ENCODE assay signal across 18 cellular contexts in genomic region chr16:57619133-57619605, GRCh38. TPM values are rescaled to one million over a fixed set of nuclear protein-coding genes. Genes with fewer than 3 reads are reported as not detected.
DNase-seq lines count a peak whose midpoint lies in the region; ATAC-seq, FAIRE-seq and TF ChIP-seq lines count a peak whose summit lies in the region.
"Had no signal": no experiment of that assay in that cellular context is flagged by ENCODE, and none has a peak within 500 bp of the region (broad histone marks: within the 10 kb centered on the region; RNA-seq: fewer than 3 reads in every experiment).

No MANE protein-coding gene starts in this region.

- DNase-seq in activated CD8-positive, alpha-beta T cell treated with anti-CD3 and anti-CD28 coated beads, Interleukin-2, amount 10 ng/mL, durations not matched to agents 7 days and 5 days = no peak
- DNase-seq in activated CD8-positive, alpha-beta T cell treated with anti-CD3 and anti-CD28 coated beads for 36 hours = no peak
- DNase-seq in body of pancreas (no peak), kidney (peak; percentile 62), RCC 7860 (ENCODE audit: low spot score) (no peak), glomerular visceral epithelial cell (ENCODE audit: extremely low spot score) (no peak), HCEC 1CT (no peak)
- no peak for DNase-seq in stimulated activated effector memory CD8-positive, alpha-beta T cell treated with anti-CD3 and anti-CD28 coated beads, Interleukin-12 subunit alpha, Interleukin-12 subunit beta, amount 100 ng/mL, for 72 hours (ENCODE audit: low spot score in 2 of 2)
- DNase-seq: activated CD4-positive, alpha-beta T cell treated with anti-CD3 and anti-CD28 coated beads for 1 hour; activated T-cell treated with anti-CD3 and anti-CD28 coated beads, Interleukin-2, amount 50 U/mL, for 1 hour; CD8-positive, alpha-beta T cell; foreskin fibroblast; HFFc6; stimulated activated CD4-positive, alpha-beta T cell treated with anti-CD3 and anti-CD28 coated beads, Interleukin-1b, Interleukin-23, amount 100 ng/mL, for 48 hours had no signal

- WGBS in body of pancreas, 2 donors = 52 to 60% methylated on average over 8 of the region's 8 CpGs

- CTCF ChIA-PET in activated CD8-positive, alpha-beta T cell treated with anti-CD3 and anti-CD28 coated beads, Interleukin-2, amount 10 ng/mL, durations not matched to agents 7 days and 5 days (lab: Charles Lee) = interaction anchor here (1.5 kb wide), 1 partner anchor 9 kb away, joined by 3 read pairs; no protein-coding TSS in a partner anchor
- CTCF ChIA-PET in activated CD8-positive, alpha-beta T cell treated with anti-CD3 and anti-CD28 coated beads for 36 hours (lab: Charles Lee) = interaction anchor here (1.2 to 1.5 kb wide), 2 partner anchors 29 to 43 kb away, joined by 4 read pairs; no protein-coding TSS in a partner anchor

- H3K9ac ChIP-seq in kidney (ENCODE audit: low read length in 2 of 2) = peak overlapping the region; percentile 49 to 74

- intact Hi-C loops in activated CD8-positive, alpha-beta T cell treated with anti-CD3 and anti-CD28 coated beads for 36 hours (cut with micrococcal nuclease) = no loop called here
- intact Hi-C loops in body of pancreas (cut with DNase I) (no loop called here), kidney (cut with DNase I) (no loop called here)

- H3K36me3 Mint-ChIP-seq in activated CD8-positive, alpha-beta T cell treated with anti-CD3 and anti-CD28 coated beads, Interleukin-2, amount 10 ng/mL, durations not matched to agents 7 days and 5 days (ENCODE audit: low read depth) = no peaks in the 10 kb centered on the region
- no peaks in the 10 kb centered on the region for H3K36me3 Mint-ChIP-seq in activated CD8-positive, alpha-beta T cell treated with anti-CD3 and anti-CD28 coated beads for 36 hours (ENCODE audit: low read depth)
- peaks cover 7% of the 10 kb centered on the region for H3K36me3 Mint-ChIP-seq in stimulated activated effector memory CD8-positive, alpha-beta T cell treated with anti-CD3 and anti-CD28 coated beads, Interleukin-12 subunit alpha, Interleukin-12 subunit beta, amount 100 ng/mL, for 72 hours
- H3K36me3 Mint-ChIP-seq: CD8-positive, alpha-beta T cell had no signal

- H3K4me3 Mint-ChIP-seq in activated CD8-positive, alpha-beta T cell treated with anti-CD3 and anti-CD28 coated beads, Interleukin-2, amount 10 ng/mL, durations not matched to agents 7 days and 5 days = no peak overlapping the region
- H3K4me3 Mint-ChIP-seq in activated CD8-positive, alpha-beta T cell treated with anti-CD3 and anti-CD28 coated beads for 36 hours = no peak overlapping the region
- no peak overlapping the region for H3K4me3 Mint-ChIP-seq in stimulated activated effector memory CD8-positive, alpha-beta T cell treated with anti-CD3 and anti-CD28 coated beads, Interleukin-12 subunit alpha, Interleukin-12 subunit beta, amount 100 ng/mL, for 72 hours
- H3K4me3 Mint-ChIP-seq: CD8-positive, alpha-beta T cell; HFFc6 had no signal

- H3K27me3 Mint-ChIP-seq in activated CD8-positive, alpha-beta T cell treated with anti-CD3 and anti-CD28 coated beads, Interleukin-2, amount 10 ng/mL, durations not matched to agents 7 days and 5 days (ENCODE audit: low read depth) = no peaks in the 10 kb centered on the region
- no peaks in the 10 kb centered on the region for H3K27me3 Mint-ChIP-seq in activated CD8-positive, alpha-beta T cell treated with anti-CD3 and anti-CD28 coated beads for 36 hours

- H3K36me3 ChIP-seq in body of pancreas (replicated peaks in 1 of 2; ENCODE audit: insufficient read depth in 1 of 2, low read depth in 2 of 2) (no peaks in the 10 kb centered on the region), kidney (ENCODE audit: control insufficient read depth in 1 of 2, insufficient read depth in 2 of 2, low read length in 2 of 2) (peaks cover 0 to 5% of the 10 kb centered on the region in 2 donors)

- TF ChIP-seq CTCF in activated CD8-positive, alpha-beta T cell treated with anti-CD3 and anti-CD28 coated beads for 36 hours (IDR thresholded peaks at IDR 0.05) = no peak
- no peak for TF ChIP-seq CTCF in body of pancreas (IDR thresholded peaks at IDR 0.05)
- no peak for TF ChIP-seq CTCF in kidney (IDR thresholded peaks at IDR 0.05; ENCODE audit: borderline replicate concordance, extremely low read depth, insufficient read depth)

- FAIRE-seq in kidney (lab: Jason Lieb, UNC) = no peak
- no peak for FAIRE-seq in RCC 7860 (lab: Jason Lieb, UNC)

- ATAC-seq in activated CD8-positive, alpha-beta T cell treated with anti-CD3 and anti-CD28 coated beads, Interleukin-2, amount 10 ng/mL, durations not matched to agents 7 days and 5 days = no peak
- no peak for ATAC-seq in activated CD8-positive, alpha-beta T cell treated with anti-CD3 and anti-CD28 coated beads for 36 hours
- no peak for ATAC-seq in body of pancreas
- no peak for ATAC-seq in stimulated activated effector memory CD8-positive, alpha-beta T cell treated with anti-CD3 and anti-CD28 coated beads, Interleukin-12 subunit alpha, Interleukin-12 subunit beta, amount 100 ng/mL, for 72 hours
- ATAC-seq: CD8-positive, alpha-beta T cell had no signal

- H3K4me1 ChIP-seq in body of pancreas (peaks cover 64% of the 10 kb centered on the region), kidney (ENCODE audit: control insufficient read depth in 1 of 2, insufficient read depth in 1 of 2, low read depth in 1 of 2, low read length in 2 of 2) (peaks cover 46 to 48% of the 10 kb centered on the region in 2 donors)

- no peaks in the 10 kb centered on the region for H3K27me3 ChIP-seq in body of pancreas

- H3K9me3 Mint-ChIP-seq in activated CD8-positive, alpha-beta T cell treated with anti-CD3 and anti-CD28 coated beads, Interleukin-2, amount 10 ng/mL, durations not matched to agents 7 days and 5 days (ENCODE audit: insufficient read depth) = no peaks in the 10 kb centered on the region
- H3K9me3 Mint-ChIP-seq in activated CD8-positive, alpha-beta T cell treated with anti-CD3 and anti-CD28 coated beads for 36 hours = no peaks in the 10 kb centered on the region
- H3K9me3 Mint-ChIP-seq in stimulated activated effector memory CD8-positive, alpha-beta T cell treated with anti-CD3 and anti-CD28 coated beads, Interleukin-12 subunit alpha, Interleukin-12 subunit beta, amount 100 ng/mL, for 72 hours = no peaks in the 10 kb centered on the region
- H3K9me3 Mint-ChIP-seq: CD8-positive, alpha-beta T cell; HFFc6 had no signal

- H3K27ac ChIP-seq in body of pancreas (peak overlapping the region; percentile 83 to 93 (median 90)), kidney (ENCODE audit: low read depth in 2 of 2, low read length in 2 of 2) (peak overlapping the region; percentile 91 to 99)
- H3K27ac ChIP-seq: HL-60 had no signal

- peak overlapping the region; percentile 60 for H3K27ac Mint-ChIP-seq in activated CD8-positive, alpha-beta T cell treated with anti-CD3 and anti-CD28 coated beads, Interleukin-2, amount 10 ng/mL, durations not matched to agents 7 days and 5 days
- H3K27ac Mint-ChIP-seq in activated CD8-positive, alpha-beta T cell treated with anti-CD3 and anti-CD28 coated beads for 36 hours = no peak overlapping the region
- peak overlapping the region; percentile 97 for H3K27ac Mint-ChIP-seq in stimulated activated effector memory CD8-positive, alpha-beta T cell treated with anti-CD3 and anti-CD28 coated beads, Interleukin-12 subunit alpha, Interleukin-12 subunit beta, amount 100 ng/mL, for 72 hours
- H3K27ac Mint-ChIP-seq: CD8-positive, alpha-beta T cell; HFFc6 had no signal

- H3K4me1 Mint-ChIP-seq in activated CD8-positive, alpha-beta T cell treated with anti-CD3 and anti-CD28 coated beads, Interleukin-2, amount 10 ng/mL, durations not matched to agents 7 days and 5 days (ENCODE audit: low read depth) = peaks cover 28% of the 10 kb centered on the region
- H3K4me1 Mint-ChIP-seq in activated CD8-positive, alpha-beta T cell treated with anti-CD3 and anti-CD28 coated beads for 36 hours (ENCODE audit: low read depth) = peaks cover 26% of the 10 kb centered on the region
- peaks cover 40% of the 10 kb centered on the region for H3K4me1 Mint-ChIP-seq in stimulated activated effector memory CD8-positive, alpha-beta T cell treated with anti-CD3 and anti-CD28 coated beads, Interleukin-12 subunit alpha, Interleukin-12 subunit beta, amount 100 ng/mL, for 72 hours

- TF ChIP-seq POLR2A in body of pancreas (IDR thresholded peaks at IDR 0.05) = no peak

- H3K9me3 ChIP-seq in body of pancreas (no peaks in the 10 kb centered on the region), kidney (ENCODE audit: control insufficient read depth in 1 of 2, low read length in 2 of 2) (no peaks in the 10 kb centered on the region)

- POLR2A ChIA-PET in activated CD8-positive, alpha-beta T cell treated with anti-CD3 and anti-CD28 coated beads, Interleukin-2, amount 10 ng/mL, durations not matched to agents 7 days and 5 days (lab: Charles Lee) = no interaction called here
- POLR2A ChIA-PET in activated CD8-positive, alpha-beta T cell treated with anti-CD3 and anti-CD28 coated beads for 36 hours (lab: Charles Lee) = interaction anchor here (1.2 kb wide), 2 partner anchors 10 to 18 kb away, joined by 3 read pairs; no protein-coding TSS in a partner anchor

- H3K4me3 ChIP-seq in body of pancreas = no peak overlapping the region
- peak overlapping the region in 1 of 2 donors; percentile 73 for H3K4me3 ChIP-seq in kidney (ENCODE audit: low read length in 2 of 2)

RNA-seq across cellular contexts. Expression of gene ADGRG1, which starts 9.3 kb away (rescaled TPM):
- total RNA-seq in activated CD8-positive, alpha-beta T cell treated with anti-CD3 and anti-CD28 coated beads, Interleukin-2, amount 10 ng/mL, durations not matched to agents 7 days and 5 days = 1 to 10 TPM; 3.3 to 3.7 TPM
- 1 to 10 TPM; 4.9 to 8.5 TPM for total RNA-seq in activated CD8-positive, alpha-beta T cell treated with anti-CD3 and anti-CD28 coated beads for 36 hours
- 10 to 100 TPM; 53.7 to 61.6 TPM for total RNA-seq in body of pancreas
- total RNA-seq in kidney = 351 TPM
- 188 TPM for polyA plus RNA-seq in kidney (ENCODE audit: insufficient read depth, low read depth, low replicate concordance)

RNA-seq across cellular contexts. Expression of gene ADGRG3, which starts 48.9 kb away (rescaled TPM):
- total RNA-seq in activated CD8-positive, alpha-beta T cell treated with anti-CD3 and anti-CD28 coated beads, Interleukin-2, amount 10 ng/mL, durations not matched to agents 7 days and 5 days = under 1 TPM in 1 of 2 experiments, not detected in 1; 0.13 TPM
- total RNA-seq in activated CD8-positive, alpha-beta T cell treated with anti-CD3 and anti-CD28 coated beads for 36 hours = not detected
- total RNA-seq in body of pancreas (1 to 10 TPM; 2.0 to 6.0 TPM), kidney (1.8 TPM)
- 0.17 TPM for polyA plus RNA-seq in kidney (ENCODE audit: insufficient read depth, low read depth, low replicate concordance)
- total RNA-seq: A673; HFFc6; RPMI7951; T-helper 1 cell treated with Interleukin-12 subunit alpha and Interleukin-12 subunit beta and Interleukin-4 antibody, amounts not matched to agents 30 ng/mL and 1 ng/mL, for 36 hours had no signal

Comparison
In these comparisons a context has a peak if more than half of its experiments do, and no peak if none do; other contexts are left out.
1. RNA of gene ADGRG1, which starts 9.3 kb away (total RNA-seq): 351 TPM in kidney (single experiment) and 53.7 to 61.6 TPM in body of pancreas; 4.9 to 8.5 TPM in activated CD8-positive, alpha-beta T cell treated with anti-CD3 and anti-CD28 coated beads for 36 hours and 3.3 to 3.7 TPM in activated CD8-positive, alpha-beta T cell treated with anti-CD3 and anti-CD28 coated beads, Interleukin-2, amount 10 ng/mL, durations not matched to agents 7 days and 5 days; every median in the first group is over 4 times any median in the second.